Comparison of ENCODE assay signal across 8 cellular contexts in genomic region chr7:74544706-74545469, GRCh38.
DNase-seq lines count a peak whose midpoint lies in the region; ATAC-seq, FAIRE-seq and TF ChIP-seq lines count a peak whose summit lies in the region.

No MANE protein-coding gene starts in this region.

- no peak overlapping the region for H3K27ac Mint-ChIP-seq in activated naive CD8-positive, alpha-beta T cell treated with anti-CD3 and anti-CD28 coated beads, Interleukin-2, amount 50 U/mL, for 24 hours

- no peak for TF ChIP-seq EP300 in tibial nerve (IDR thresholded peaks at IDR 0.05)

- peak; percentile 62 for TF ChIP-seq CTCF in cardiac muscle cell (IDR thresholded peaks at IDR 0.05; ENCODE audit: low read depth, low read length)
- TF ChIP-seq CTCF in kidney (IDR thresholded peaks at IDR 0.05; ENCODE audit: borderline replicate concordance, extremely low read depth, insufficient read depth), result peak; percentile 44
- peak in 3 of 5 experiments; percentile 14 to 25 (median 24) for TF ChIP-seq CTCF in tibial nerve (IDR thresholded peaks at IDR 0.05)

- no peaks in the 10 kb centered on the region for H3K4me1 Mint-ChIP-seq in activated naive CD8-positive, alpha-beta T cell treated with anti-CD3 and anti-CD28 coated beads, Interleukin-2, amount 50 U/mL, for 24 hours

- H3K36me3 Mint-ChIP-seq in activated naive CD8-positive, alpha-beta T cell treated with anti-CD3 and anti-CD28 coated beads, Interleukin-2, amount 50 U/mL, for 24 hours (ENCODE audit: low read depth), result peaks cover 2% of the 10 kb centered on the region

- H3K27me3 ChIP-seq in cardiac muscle cell (no peaks in the 10 kb centered on the region), tibial nerve (no peaks in the 10 kb centered on the region)

- no peak for ATAC-seq in Right ventricle myocardium inferior
- ATAC-seq in activated naive CD8-positive, alpha-beta T cell treated with anti-CD3 and anti-CD28 coated beads, Interleukin-2, amount 50 U/mL, for 24 hours, result peak; percentile 40
- ATAC-seq in GM18867 (IDR thresholded peaks at IDR 0.05; ENCODE audit: unreplicated experiment), result no peak

- H3K4me3 ChIP-seq in cardiac muscle cell, result no peak overlapping the region
- H3K4me3 ChIP-seq in kidney (ENCODE audit: low read length in 2 of 2), result no peak overlapping the region
- H3K4me3 ChIP-seq in tibial nerve, result no peak overlapping the region

- no peak overlapping the region for H3K9ac ChIP-seq in kidney (ENCODE audit: low read length in 2 of 2)

- TF ChIP-seq POLR2A in tibial nerve (IDR thresholded peaks at IDR 0.05), result no peak

- no peaks in the 10 kb centered on the region for H3K9me3 Mint-ChIP-seq in activated naive CD8-positive, alpha-beta T cell treated with anti-CD3 and anti-CD28 coated beads, Interleukin-2, amount 50 U/mL, for 24 hours

- no peak overlapping the region for H3K4me3 Mint-ChIP-seq in activated naive CD8-positive, alpha-beta T cell treated with anti-CD3 and anti-CD28 coated beads, Interleukin-2, amount 50 U/mL, for 24 hours

- H3K27ac ChIP-seq in cardiac muscle cell (no peak overlapping the region), kidney (ENCODE audit: low read depth in 2 of 2, low read length in 2 of 2) (no peak overlapping the region), tibial nerve (peak overlapping the region in 1 of 4 donors; percentile 35)

- WGBS in tibial nerve, 2 donors, result 55 to 74% methylated on average over 7 to 12 of the region's 12 CpGs

- H3K36me3 ChIP-seq in cardiac muscle cell (peaks cover 5% of the 10 kb centered on the region), kidney (ENCODE audit: control insufficient read depth in 1 of 2, insufficient read depth in 2 of 2, low read length in 2 of 2) (peaks cover 2 to 6% of the 10 kb centered on the region in 2 donors), tibial nerve (peaks cover 0 to 92% (median 0%) of the 10 kb centered on the region in 3 donors)

- intact Hi-C loops in Right ventricle myocardium inferior (cut with DNase I), result loop anchor here (5.0 kb wide), 1 partner anchor 128 kb away; no protein-coding TSS in a partner anchor
- intact Hi-C loops in kidney (cut with DNase I), result no loop called here

- FAIRE-seq in kidney (lab: Jason Lieb, UNC), result no peak

- H3K9me3 ChIP-seq in cardiac muscle cell (ENCODE audit: low read depth) (no peaks in the 10 kb centered on the region), kidney (ENCODE audit: control insufficient read depth in 1 of 2, low read length in 2 of 2) (no peaks in the 10 kb centered on the region), tibial nerve (peaks cover 0 to 14% (median 0%) of the 10 kb centered on the region in 4 donors)

- DNase-seq in cardiac muscle cell (ENCODE audit: low read depth in 1 of 2, low spot score in 1 of 2), result peak; percentile 46 to 67
- no peak for DNase-seq in Right ventricle myocardium inferior (ENCODE audit: missing footprints)
- DNase-seq in NCI-H460 (ENCODE audit: extremely low read depth, low read depth), result peak; percentile 85
- DNase-seq in activated naive CD8-positive, alpha-beta T cell treated with anti-CD3 and anti-CD28 coated beads, Interleukin-2, amount 50 U/mL, for 24 hours, result peak; percentile 38
- DNase-seq in kidney, result no peak
- no peak for DNase-seq in tibial nerve (ENCODE audit: low spot score in 2 of 2)
- no peak for DNase-seq in putamen (ENCODE audit: low spot score)

- H3K4me1 ChIP-seq in cardiac muscle cell (ENCODE audit: low read depth) (no peaks in the 10 kb centered on the region), kidney (ENCODE audit: control insufficient read depth in 1 of 2, insufficient read depth in 1 of 2, low read depth in 1 of 2, low read length in 2 of 2) (no peaks in the 10 kb centered on the region), tibial nerve (no peaks in the 10 kb centered on the region)

- no peaks in the 10 kb centered on the region for H3K27me3 Mint-ChIP-seq in activated naive CD8-positive, alpha-beta T cell treated with anti-CD3 and anti-CD28 coated beads, Interleukin-2, amount 50 U/mL, for 24 hours

Comparison
In these comparisons a context has a peak if more than half of its experiments do, and no peak if none do; other contexts are left out.
1. DNase-seq: peak in cardiac muscle cell (2 of 2), NCI-H460 (single experiment) and activated naive CD8-positive, alpha-beta T cell treated with anti-CD3 and anti-CD28 coated beads, Interleukin-2, amount 50 U/mL, for 24 hours (single experiment); none in Right ventricle myocardium inferior (single experiment), kidney (single experiment), tibial nerve (0 of 2) and putamen (single experiment).
2. Peak in every context shown above with its lines, with median percentiles within 50 percentile points of each other: CTCF ChIP-seq.